24 cellular contexts compared by ENCODE assay signal in genomic region chr14:88618476-88618875, GRCh38. TPM values are rescaled to one million over a fixed set of nuclear protein-coding genes. Genes with fewer than 3 reads are reported as not detected.
A peak's percentile ranks its signal among the peaks of the same experiment; 100 is the strongest.
DNase-seq lines count a peak whose midpoint lies in the region; FAIRE-seq and TF ChIP-seq lines count a peak whose summit lies in the region.
"Had no signal": no experiment of that assay in that cellular context is flagged by ENCODE, and none has a peak within 500 bp of the region (broad histone marks: within the 10 kb centered on the region; RNA-seq: fewer than 3 reads in every experiment).

No MANE protein-coding gene starts in this region.

- H4K5ac ChIP-seq in mesendoderm (ENCODE audit: low read length), result no peak overlapping the region

- H3K4me3 Mint-ChIP-seq in T-helper 2 cell treated with Interferon-gamma antibody and Interleukin-4, amounts not matched to agents 5 μg/mL and 100 μg/mL, for 36 hours, result no peak overlapping the region
- H3K4me3 Mint-ChIP-seq: CD4-positive, alpha-beta T cell had no signal

- H3K4me1 ChIP-seq in HUES64 (ENCODE audit: insufficient read depth, low read length) (peaks cover 12% of the 10 kb centered on the region), mesendoderm (ENCODE audit: control insufficient read depth, low read depth, low read length) (peaks cover 7% of the 10 kb centered on the region)

- H2BK120ac ChIP-seq in mesendoderm (ENCODE audit: low read depth, low read length), result no peak overlapping the region

- no peak overlapping the region for H2BK5ac ChIP-seq in mesendoderm (ENCODE audit: low read length)

- H3K36me3 Mint-ChIP-seq in T-helper 2 cell treated with Interferon-gamma antibody and Interleukin-4, amounts not matched to agents 5 μg/mL and 100 μg/mL, for 36 hours (ENCODE audit: low read depth), result peaks cover 11% of the 10 kb centered on the region

- no peak overlapping the region for H3K18ac ChIP-seq in mesendoderm (ENCODE audit: low read length)

- no peak overlapping the region for H3K27ac Mint-ChIP-seq in T-helper 2 cell treated with Interferon-gamma antibody and Interleukin-4, amounts not matched to agents 5 μg/mL and 100 μg/mL, for 36 hours
- H3K27ac Mint-ChIP-seq: CD4-positive, alpha-beta T cell had no signal

- no peak overlapping the region for H3K56ac ChIP-seq in mesendoderm (ENCODE audit: low read length)

- H3K23ac ChIP-seq in mesendoderm (ENCODE audit: low read length), result no peak overlapping the region

- no peak for TF ChIP-seq POLR2A in GM12891 (IDR thresholded peaks at IDR 0.05; ENCODE audit: low read depth, low read length)

- no peak overlapping the region for H4K8ac ChIP-seq in mesendoderm (ENCODE audit: low read depth, low read length)

- DNase-seq in ELF-1 (ENCODE audit: low read depth, low spot score) (peak; percentile 28), iPS DF 4.7 (ENCODE audit: extremely low read depth, low spot score) (peak; percentile 46), mesendoderm (peak; percentile 77), NOMO-1 treated with DMSO at 0.1 percent for 48 hours (lab: John Stamatoyannopoulos, UW; ENCODE audit: unreplicated experiment) (no peak), GM12891 (ENCODE audit: insufficient read length, low spot score) (no peak)
- DNase-seq in T-helper 2 cell treated with Interferon-gamma antibody and Interleukin-4, amounts not matched to agents 5 μg/mL and 100 μg/mL, for 36 hours (ENCODE audit: low spot score), result no peak
- DNase-seq: CD4-positive, alpha-beta T cell; COR-L47; DMS53; GOT3; Karpas-422; NCI-H1092; NCI-H1417 treated with DMSO at 0.1 percent for 48 hours; NCI-H1694 treated with DMSO at 0.1 percent for 48 hours; NCI-H2081; NCI-H2227 treated with DMSO at 0.1 percent for 48 hours; NCI-H526 treated with DMSO at 0.1 percent for 48 hours; SHP77 had no signal

- H3K4me1 Mint-ChIP-seq in T-helper 2 cell treated with Interferon-gamma antibody and Interleukin-4, amounts not matched to agents 5 μg/mL and 100 μg/mL, for 36 hours (ENCODE audit: low read depth), result peaks cover 3% of the 10 kb centered on the region

- H3K9me3 Mint-ChIP-seq in T-helper 2 cell treated with Interferon-gamma antibody and Interleukin-4, amounts not matched to agents 5 μg/mL and 100 μg/mL, for 36 hours, result no peaks in the 10 kb centered on the region
- H3K9me3 Mint-ChIP-seq: CD4-positive, alpha-beta T cell had no signal

- no peaks in the 10 kb centered on the region for H3K79me1 ChIP-seq in mesendoderm (ENCODE audit: low read length)

- H3K27me3 Mint-ChIP-seq in T-helper 2 cell treated with Interferon-gamma antibody and Interleukin-4, amounts not matched to agents 5 μg/mL and 100 μg/mL, for 36 hours (ENCODE audit: low read depth), result no peaks in the 10 kb centered on the region
- H3K27me3 Mint-ChIP-seq: CD4-positive, alpha-beta T cell had no signal

- no peaks in the 10 kb centered on the region for H3K27me3 ChIP-seq in HUES64 (ENCODE audit: insufficient read depth, low read length)
- H3K27me3 ChIP-seq in mesendoderm (ENCODE audit: insufficient read depth, low read length, poor library complexity), result no peaks in the 10 kb centered on the region

- no peak overlapping the region for H3K9ac ChIP-seq in HUES64 (ENCODE audit: low read depth, low read length)
- no peak overlapping the region for H3K9ac ChIP-seq in mesendoderm (ENCODE audit: low read length)
- H3K9ac ChIP-seq: BLaER1 treated with 17β-estradiol and CSF1 and Interleukin-3, amounts not matched to agents 10 nM and 100 nM had no signal

- H3K4me3 ChIP-seq in HUES64 (ENCODE audit: low read length), result 0 out of 2 replicates have a peak overlapping the region, but pooled peaks have one; percentile 12
- H3K4me3 ChIP-seq in mesendoderm (ENCODE audit: low read length), result no peak overlapping the region
- H3K4me3 ChIP-seq: BLaER1 treated with 17β-estradiol and CSF1 and Interleukin-3, amounts not matched to agents 10 nM and 100 nM had no signal

- H3K79me2 ChIP-seq in mesendoderm (ENCODE audit: control insufficient read depth, insufficient read depth, low read length), result no peaks in the 10 kb centered on the region

- 64% methylated on average over 5 of the region's 5 CpGs for WGBS in HUES64
- WGBS in mesendoderm (ENCODE audit: extremely low coverage, insufficient coverage, low lambda C conversion rate), result no CpG with 5 or more reads among the region's 5 CpGs

- H3K36me3 ChIP-seq in HUES64 (ENCODE audit: insufficient read depth, low read length) (peaks cover 13% of the 10 kb centered on the region), mesendoderm (ENCODE audit: control insufficient read depth, insufficient read depth, low read length) (no peaks in the 10 kb centered on the region)

- no peaks in the 10 kb centered on the region for H3K9me3 ChIP-seq in HUES64 (ENCODE audit: insufficient read depth, low read depth, low read length)
- H3K9me3 ChIP-seq: BLaER1 treated with 17β-estradiol and CSF1 and Interleukin-3, amounts not matched to agents 10 nM and 100 nM had no signal

- no peak overlapping the region for H2BK15ac ChIP-seq in mesendoderm (replicated peaks; ENCODE audit: low read depth)

- FAIRE-seq in GM12891 (lab: Jason Lieb, UNC), result no peak
- FAIRE-seq: A204.1, HepG2 had no signal

- H3K4me2 ChIP-seq in mesendoderm (ENCODE audit: low read length), result no peak overlapping the region
- H3K4me2 ChIP-seq: BLaER1 treated with 17β-estradiol and CSF1 and Interleukin-3, amounts not matched to agents 10 nM and 100 nM had no signal

- no peak overlapping the region for H2AK5ac ChIP-seq in mesendoderm (ENCODE audit: low read length)

- no peak overlapping the region for H3K4ac ChIP-seq in mesendoderm (ENCODE audit: low read depth, low read length)

- peak overlapping the region; percentile 51 for H3K27ac ChIP-seq in HUES64 (ENCODE audit: low read depth, low read length)
- peak overlapping the region; percentile 72 for H3K27ac ChIP-seq in mesendoderm (ENCODE audit: low read depth, low read length)
- H3K27ac ChIP-seq: BLaER1 treated with 17β-estradiol and CSF1 and Interleukin-3, amounts not matched to agents 10 nM and 100 nM; HL-60; RWPE1 had no signal

TF ChIP-seq in GM12891, 5 proteins besides CTCF, POLR2A, EP300 and RAD21:
- TF ChIP-seq PAX5 (IDR thresholded peaks at IDR 0.05; ENCODE audit: insufficient read depth, low read length, severe bottlenecking), result no peak
- no peak for TF ChIP-seq POU2F2 (IDR thresholded peaks at IDR 0.05; ENCODE audit: low read depth, low read length)
- no peak for TF ChIP-seq SPI1 (IDR thresholded peaks at IDR 0.05; ENCODE audit: low read depth, low read length)
- TF ChIP-seq TAF1 (IDR thresholded peaks at IDR 0.05; ENCODE audit: low read depth, low read length), result no peak
- no peak for TF ChIP-seq POLR2AphosphoS5 (IDR thresholded peaks at IDR 0.05; ENCODE audit: low read depth, low read length)

RNA-seq across cellular contexts. Expression of gene ZC3H14, which starts 55.6 kb away (rescaled TPM):
- 82.0 TPM for polyA plus RNA-seq in HUES64 (2013, experiment 1 of 2)
- 70.1 TPM for polyA plus RNA-seq in HUES64 (2013, experiment 2 of 2)
- polyA plus RNA-seq in mesendoderm (2013, experiment 1 of 2), result 79.1 TPM
- 74.8 TPM for polyA plus RNA-seq in mesendoderm (2013, experiment 2 of 2)
- polyA plus RNA-seq in GM12891 (2012; ENCODE audit: low read depth, missing spikeins), result 26.8 TPM

Comparison
In these comparisons a context has a peak if more than half of its experiments do, and no peak if none do; other contexts are left out.
1. DNase-seq: peak in ELF-1 (single experiment), iPS DF 4.7 (single experiment) and mesendoderm (single experiment); none in T-helper 2 cell treated with Interferon-gamma antibody and Interleukin-4, amounts not matched to agents 5 μg/mL and 100 μg/mL, for 36 hours (single experiment), NOMO-1 treated with DMSO at 0.1 percent for 48 hours (single experiment) and GM12891 (single experiment).